ENCODE assay signal across 1 cellular context in the genomic region with DNA sequence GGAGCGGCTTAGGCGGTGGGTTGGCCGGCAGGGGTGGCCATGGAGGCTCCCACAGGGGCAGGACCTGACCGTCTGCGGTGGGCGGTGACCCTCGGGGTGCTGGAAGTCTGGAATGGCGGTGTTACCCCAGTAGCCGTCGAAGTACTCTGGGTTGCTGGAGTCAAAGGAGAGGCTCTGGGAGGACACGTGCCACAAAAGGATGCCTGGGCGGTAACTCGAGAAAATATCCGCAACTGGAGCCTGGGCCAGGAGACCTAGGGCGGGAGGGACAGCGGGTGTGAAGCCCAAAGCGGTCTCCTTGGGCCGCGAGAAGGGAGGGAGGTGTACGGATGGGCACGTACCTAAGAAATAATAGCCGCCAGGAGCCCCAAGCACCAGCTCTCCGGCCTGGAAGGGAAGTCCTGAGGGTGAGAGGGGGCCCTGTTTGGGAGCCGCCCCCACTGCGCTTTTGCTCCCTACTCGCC.
TF ChIP-seq lines count a peak whose summit lies in the region.

No MANE protein-coding gene starts in this region.

TF ChIP-seq in IMR-90, 13 proteins besides CTCF, POLR2A, EP300 and RAD21:
- TF ChIP-seq, protein P1, sequence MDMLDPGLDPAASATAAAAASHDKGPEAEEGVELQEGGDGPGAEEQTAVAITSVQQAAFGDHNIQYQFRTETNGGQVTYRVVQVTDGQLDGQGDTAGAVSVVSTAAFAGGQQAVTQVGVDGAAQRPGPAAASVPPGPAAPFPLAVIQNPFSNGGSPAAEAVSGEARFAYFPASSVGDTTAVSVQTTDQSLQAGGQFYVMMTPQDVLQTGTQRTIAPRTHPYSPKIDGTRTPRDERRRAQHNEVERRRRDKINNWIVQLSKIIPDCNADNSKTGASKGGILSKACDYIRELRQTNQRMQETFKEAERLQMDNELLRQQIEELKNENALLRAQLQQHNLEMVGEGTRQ (IDR thresholded peaks at IDR 0.05; ENCODE audit: low read depth, low read length): no peak
- TF ChIP-seq CHD1 (IDR thresholded peaks at IDR 0.05; ENCODE audit: low read depth, low read length) (no peak), FOS (IDR thresholded peaks at IDR 0.05; ENCODE audit: low read depth, low read length) (no peak), RFX5 (IDR thresholded peaks at IDR 0.05; ENCODE audit: low read depth, low read length) (no peak), RCOR1 (IDR thresholded peaks at IDR 0.05; ENCODE audit: insufficient replicate concordance, low read length) (no peak), MAZ (IDR thresholded peaks at IDR 0.05; ENCODE audit: borderline replicate concordance, low read depth, low read length) (no peak), MXI1 (IDR thresholded peaks at IDR 0.05; ENCODE audit: borderline replicate concordance, low read depth, low read length) (no peak), CEBPB (IDR thresholded peaks at IDR 0.05; ENCODE audit: low read depth, low read length) (no peak)
TF ChIP-seq in IMR-90: peak in this region for 0.
